ENCODE assay signal across 17 cellular contexts in the genomic region with DNA sequence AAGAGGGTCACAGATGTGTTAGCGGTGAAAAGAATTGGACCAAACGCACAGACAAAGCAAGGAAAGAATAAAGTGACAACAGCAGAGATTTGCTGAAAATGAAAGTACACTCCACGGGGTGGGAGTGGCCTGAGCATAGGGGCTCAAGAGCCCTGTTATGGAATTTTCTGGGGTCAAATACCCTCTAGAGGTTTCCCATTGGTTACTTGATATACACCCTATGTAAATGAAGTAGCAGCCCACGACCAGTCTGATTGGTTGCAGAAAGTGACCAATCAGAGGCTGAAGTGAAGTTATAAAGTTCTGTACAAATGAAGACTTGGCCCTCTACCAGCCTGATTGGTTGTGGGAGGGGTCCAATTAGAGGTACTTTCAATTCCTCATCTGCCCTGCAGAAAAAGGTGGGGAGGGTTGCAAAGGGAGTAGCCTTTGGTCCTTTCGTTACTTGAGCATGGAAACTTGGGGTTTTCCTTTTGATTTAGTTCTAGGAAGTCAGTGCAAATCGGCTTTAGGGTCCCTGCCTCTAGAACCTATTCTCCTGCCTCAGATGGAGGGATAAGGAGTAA.
DNase-seq lines count a peak whose midpoint lies in the region; ATAC-seq and TF ChIP-seq lines count a peak whose summit lies in the region.
"Had no signal": no experiment of that assay in that cellular context is flagged by ENCODE, and none has a peak within 500 bp of the region (broad histone marks: within the 10 kb centered on the region; RNA-seq: fewer than 3 reads in every experiment).

No MANE protein-coding gene starts in this region.

- H2BK12ac ChIP-seq in mesenchymal stem cell (ENCODE audit: low read length in 2 of 2): no peak overlapping the region

- H4K91ac ChIP-seq in mesenchymal stem cell (ENCODE audit: low read length): no peak overlapping the region

- H3K4ac ChIP-seq in mesenchymal stem cell (ENCODE audit: low read depth in 1 of 2, low read length in 2 of 2): no peak overlapping the region

- H3K14ac ChIP-seq in mesenchymal stem cell (ENCODE audit: low read length in 2 of 2): no peak overlapping the region

- 2% methylated on average over 6 of the region's 6 CpGs for WGBS in SK-N-SH (ENCODE audit: low lambda C conversion rate)
- 92% methylated on average over 6 of the region's 6 CpGs for WGBS in mesenchymal stem cell

- no peak overlapping the region for H3K27ac ChIP-seq in SK-N-SH (ENCODE audit: low read depth in 2 of 2, low read length in 1 of 2)
- no peak overlapping the region for H3K27ac ChIP-seq in mesenchymal stem cell (ENCODE audit: low read length, poor library complexity, severe bottlenecking)
- H3K27ac ChIP-seq: KMS-11, PC-9, SK-N-MC had no signal

- DNase-seq in Caki2 (ENCODE audit: low read depth) (peak; percentile 4), SK-N-SH (no peak), mesenchymal stem cell (no peak), NCI-H2081 (lab: John Stamatoyannopoulos, UW) (no peak)
- DNase-seq: AML-193, COR-L47, GOT3, NCI-H187 treated with DMSO at 0.1 percent for 48 hours, NCI-H69, PC-9, T-helper 1 cell had no signal

- no peaks in the 10 kb centered on the region for H4K20me1 ChIP-seq in SK-N-SH (ENCODE audit: insufficient read depth)

- no peak overlapping the region for H2BK15ac ChIP-seq in mesenchymal stem cell (ENCODE audit: low read depth, poor library complexity, severe bottlenecking)

- H2BK120ac ChIP-seq in mesenchymal stem cell (ENCODE audit: low read depth, low read length): no peak overlapping the region

- TF ChIP-seq CTCF in SK-N-SH (IDR thresholded peaks at IDR 0.05): no peak

- H4K8ac ChIP-seq in mesenchymal stem cell (ENCODE audit: low read length): no peak overlapping the region

- H3K9ac ChIP-seq in SK-N-SH (no peak overlapping the region), mesenchymal stem cell (ENCODE audit: low read length) (no peak overlapping the region)
- H3K9ac ChIP-seq: KMS-11 had no signal

- peak; percentile 46 for ATAC-seq in HG03354 (IDR thresholded peaks at IDR 0.05; ENCODE audit: poor library complexity, severe bottlenecking, unreplicated experiment)
- ATAC-seq in GM19463 (IDR thresholded peaks at IDR 0.05; ENCODE audit: unreplicated experiment): no peak
- ATAC-seq in HG03439 (IDR thresholded peaks at IDR 0.05; ENCODE audit: unreplicated experiment): no peak
- ATAC-seq: Right ventricle myocardium inferior had no signal

- H3K23ac ChIP-seq in mesenchymal stem cell (ENCODE audit: low read length in 2 of 2): no peak overlapping the region

- no peaks in the 10 kb centered on the region for H3K9me2 ChIP-seq in SK-N-SH

- no peaks in the 10 kb centered on the region for H3K36me3 ChIP-seq in SK-N-SH (replicated peaks in 1 of 2; ENCODE audit: control insufficient read depth in 1 of 2, insufficient read depth in 2 of 2, low read length in 1 of 2)
- no peaks in the 10 kb centered on the region for H3K36me3 ChIP-seq in mesenchymal stem cell (ENCODE audit: control insufficient read depth in 1 of 2, insufficient read depth in 2 of 2, low read depth in 1 of 2, low read length in 2 of 2)

- H3K4me1 ChIP-seq in SK-N-SH (ENCODE audit: control insufficient read depth in 1 of 2, insufficient read depth in 2 of 2, low read depth in 1 of 2, low read length in 1 of 2): no peaks in the 10 kb centered on the region; a peak in 1 of 4 replicates
- no peaks in the 10 kb centered on the region for H3K4me1 ChIP-seq in mesenchymal stem cell (ENCODE audit: control insufficient read depth, insufficient read depth, low read depth, low read length)

- CTCF ChIA-PET in SK-N-SH (lab: Yijun Ruan, JAX): no interaction called here

- no peaks in the 10 kb centered on the region for H3K79me1 ChIP-seq in mesenchymal stem cell (replicated peaks; ENCODE audit: low read length, poor library complexity, severe bottlenecking)

- H2AK5ac ChIP-seq in mesenchymal stem cell (ENCODE audit: low read length, severe bottlenecking): no peak overlapping the region

- TF ChIP-seq RAD21 in SK-N-SH (IDR thresholded peaks at IDR 0.05; ENCODE audit: low read length): no peak

- no peak overlapping the region for H2BK5ac ChIP-seq in mesenchymal stem cell (ENCODE audit: low read depth, low read length, poor library complexity, severe bottlenecking)

- H3K4me3 ChIP-seq in SK-N-SH (ENCODE audit: low read depth in 2 of 2, low read length in 1 of 2): peak overlapping the region; percentile 21 to 31; a peak in 3 of 4 replicates
- no peak overlapping the region for H3K4me3 ChIP-seq in mesenchymal stem cell (ENCODE audit: insufficient read depth in 1 of 2, low read depth in 1 of 2, low read length in 2 of 2)
- H3K4me3 ChIP-seq: PC-9, SK-N-MC had no signal

- TF ChIP-seq EP300 in SK-N-SH (IDR thresholded peaks at IDR 0.05; ENCODE audit: borderline replicate concordance in 1 of 2, low read depth in 1 of 2, low read length in 1 of 2): no peak

- no peaks in the 10 kb centered on the region for H3F3A ChIP-seq in SK-N-SH (replicated peaks; ENCODE audit: insufficient read depth)

- H3K27me3 ChIP-seq in SK-N-SH (ENCODE audit: insufficient read depth): peaks cover 9% of the 10 kb centered on the region; the same call in 1 of the 2 replicates
- H3K27me3 ChIP-seq in mesenchymal stem cell (ENCODE audit: control insufficient read depth in 1 of 2, insufficient read depth in 1 of 2, low read length in 2 of 2): peaks cover 0 to 15% of the 10 kb centered on the region in 2 experiments

- no peak overlapping the region for H3K18ac ChIP-seq in mesenchymal stem cell (ENCODE audit: low read depth in 1 of 2, low read length in 2 of 2)

- H2AFZ ChIP-seq in SK-N-SH (ENCODE audit: low read depth) (peak overlapping the region; percentile 43; the same call in 1 of the 2 replicates), mesenchymal stem cell (ENCODE audit: low read depth, low read length) (peak overlapping the region; percentile 39)
- H2AFZ ChIP-seq: PC-9 had no signal

- POLR2A ChIA-PET in SK-N-SH (lab: Yijun Ruan, JAX): no interaction called here

- H3K9me3 ChIP-seq in SK-N-SH (no peaks in the 10 kb centered on the region), mesenchymal stem cell (ENCODE audit: control insufficient read depth, low read length) (no peaks in the 10 kb centered on the region)

- no peaks in the 10 kb centered on the region for H3K79me2 ChIP-seq in SK-N-SH (ENCODE audit: insufficient read depth)

- H3K4me2 ChIP-seq in SK-N-SH (peak overlapping the region; percentile 66), mesenchymal stem cell (ENCODE audit: low read length, poor library complexity, severe bottlenecking) (no peak overlapping the region)
- H3K4me2 ChIP-seq: KMS-11, PC-9 had no signal

- in situ Hi-C loops in Caki2 (cut with HindIII; ENCODE audit: low pct_unique_long_range_greater_than_20kb, low sequenced_read_pairs): no loop called here

TF ChIP-seq in SK-N-SH, 30 proteins besides CTCF, POLR2A, EP300 and RAD21:
- TF ChIP-seq TAF1 (IDR thresholded peaks at IDR 0.05; ENCODE audit: borderline replicate concordance, low read depth, low read length): no peak
- TF ChIP-seq FOXM1 (IDR thresholded peaks at IDR 0.05; ENCODE audit: low read depth): no peak
- TF ChIP-seq RCOR1 (IDR thresholded peaks at IDR 0.05; ENCODE audit: low read length): no peak
- TF ChIP-seq NRF1 (IDR thresholded peaks at IDR 0.05; ENCODE audit: low read depth, low read length): no peak
- TF ChIP-seq RXRA (IDR thresholded peaks at IDR 0.05; ENCODE audit: borderline replicate concordance, low read depth): no peak
- no peak for TF ChIP-seq IRF3 (IDR thresholded peaks at IDR 0.05; ENCODE audit: low read depth, low read length)

Comparison
In these comparisons a context has a peak if more than half of its experiments do, and no peak if none do; other contexts are left out.
1. H3K4me3 ChIP-seq: peak in SK-N-SH (2 of 2); none in mesenchymal stem cell (0 of 2).